Comparison of ENCODE assay signal across 16 cellular contexts in genomic region chr5:68770566-68770965, GRCh38.
"Had no signal": no experiment of that assay in that cellular context is flagged by ENCODE, and none has a peak within 500 bp of the region (broad histone marks: within the 10 kb centered on the region; RNA-seq: fewer than 3 reads in every experiment).

No MANE protein-coding gene starts in this region.

- H3K9me3 ChIP-seq: left lung, sigmoid colon had no signal

- H3K36me3 ChIP-seq: left lung, sigmoid colon had no signal

- H3K27ac ChIP-seq: left lung, sigmoid colon had no signal

- H3K27me3 ChIP-seq: left lung, sigmoid colon had no signal

- H3K4me3 ChIP-seq: left lung, lung, sigmoid colon had no signal

- DNase-seq: activated gamma-delta T cell treated with Interleukin-2 at 50 U/mL for 16 hours; activated T-cell treated with anti-CD3 and anti-CD28 coated beads, Interleukin-2, amount 50 U/mL, for 1 hour; aorta; central memory CD4-positive, alpha-beta T cell; dermis blood vessel endothelial cell; effector CD8-positive, alpha-beta T cell; erythroblast; foreskin fibroblast; immature natural killer cell; left lung; naive B cell; retina; sigmoid colon; stimulated activated CD4-positive, alpha-beta T cell treated with anti-CD3 and anti-CD28 coated beads, Interleukin-4, amount 100 ng/mL, for 24 hours; stimulated activated naive CD8-positive, alpha-beta T cell treated with anti-CD3 and anti-CD28 coated beads, Interleukin-15, Interleukin-2, amounts not matched to agents 100 U/mL and 50 U/mL, for 24 hours had no signal

- H3K4me1 ChIP-seq: left lung, sigmoid colon had no signal
